In the genomic region with DNA sequence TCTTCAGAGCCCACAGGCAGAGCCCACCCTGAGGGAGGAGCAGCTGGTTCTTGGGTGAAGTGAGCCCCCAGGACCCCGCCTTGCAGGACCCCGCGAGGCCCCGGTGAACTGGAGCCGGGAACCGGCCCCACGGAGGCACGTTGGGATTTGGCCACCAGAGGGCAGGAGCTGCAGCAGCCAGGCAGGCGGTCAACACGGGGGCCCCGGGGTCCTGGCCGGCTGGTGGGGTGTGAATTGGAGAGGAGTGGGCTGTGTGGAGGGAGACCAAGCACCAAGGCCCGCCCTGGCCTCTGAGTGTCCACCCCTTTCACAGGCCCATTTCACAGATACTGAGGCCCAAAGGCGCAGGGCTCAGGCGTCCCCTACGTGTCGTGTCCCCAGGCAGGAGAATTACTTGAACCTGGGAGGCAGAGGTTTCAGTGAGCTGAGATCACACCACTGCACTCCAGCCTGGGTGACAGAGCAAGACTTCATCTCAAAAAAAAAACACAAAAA, we compare ENCODE assay signal across 8 cellular contexts. TPM values are rescaled to one million over a fixed set of nuclear protein-coding genes. Genes with fewer than 3 reads are reported as not detected.
A peak's percentile ranks its signal among the peaks of the same experiment; 100 is the strongest.
DNase-seq lines count a peak whose midpoint lies in the region; TF ChIP-seq lines count a peak whose summit lies in the region.

No MANE protein-coding gene starts in this region.

- H3K9me3 Mint-ChIP-seq in activated naive CD8-positive, alpha-beta T cell treated with anti-CD3 and anti-CD28 coated beads for 36 hours = peaks cover 3% of the 10 kb centered on the region

- DNase-seq in AG09319 (ENCODE audit: extremely low read depth, low read depth) (no peak), GM19238 (ENCODE audit: insufficient read length, low spot score) (peak; percentile 48), left kidney (ENCODE audit: low read depth, low spot score) (peak; percentile 65), MG63 (no peak), NCI-H2081 (lab: John Stamatoyannopoulos, UW) (no peak), GOT3 (lab: John Stamatoyannopoulos, UW) (no peak), HK-2 (ENCODE audit: unreplicated experiment) (no peak)
- DNase-seq in activated naive CD8-positive, alpha-beta T cell treated with anti-CD3 and anti-CD28 coated beads for 36 hours = peak; percentile 34

- H3K27me3 ChIP-seq in MG63 = no peaks in the 10 kb centered on the region

- H3K4me1 Mint-ChIP-seq in activated naive CD8-positive, alpha-beta T cell treated with anti-CD3 and anti-CD28 coated beads for 36 hours = peaks cover 9% of the 10 kb centered on the region

- no peak overlapping the region for H3K4me3 Mint-ChIP-seq in activated naive CD8-positive, alpha-beta T cell treated with anti-CD3 and anti-CD28 coated beads for 36 hours

- no peaks in the 10 kb centered on the region for H3K9me3 ChIP-seq in MG63

- H3K27me3 Mint-ChIP-seq in activated naive CD8-positive, alpha-beta T cell treated with anti-CD3 and anti-CD28 coated beads for 36 hours = peaks cover 4% of the 10 kb centered on the region

- no peaks in the 10 kb centered on the region for H3K36me3 ChIP-seq in MG63

- no peaks in the 10 kb centered on the region for H3K36me3 Mint-ChIP-seq in activated naive CD8-positive, alpha-beta T cell treated with anti-CD3 and anti-CD28 coated beads for 36 hours

- TF ChIP-seq CTCF in AG09319 (IDR thresholded peaks at IDR 0.05; ENCODE audit: low read depth, low read length) = peak; percentile 79

- H3K4me3 ChIP-seq in MG63 = no peak overlapping the region

- no peak overlapping the region for H3K27ac Mint-ChIP-seq in activated naive CD8-positive, alpha-beta T cell treated with anti-CD3 and anti-CD28 coated beads for 36 hours

RNA-seq across cellular contexts. Expression of gene DPEP1, which starts 2.2 kb away (rescaled TPM):
- total RNA-seq in activated naive CD8-positive, alpha-beta T cell treated with anti-CD3 and anti-CD28 coated beads for 36 hours = under 1 TPM in 1 of 2 experiments, not detected in 1; 0.16 TPM
- total RNA-seq in MG63 (2014; rRNA removed; shearing (Covaris generic); ENCODE audit: low replicate concordance) = not detected in 2 replicates

RNA-seq across cellular contexts. Expression of gene CPNE7, which starts 40.1 kb away (rescaled TPM):
- total RNA-seq in activated naive CD8-positive, alpha-beta T cell treated with anti-CD3 and anti-CD28 coated beads for 36 hours = 1 to 10 TPM; 5.7 to 6.0 TPM
- total RNA-seq in MG63 (2014; rRNA removed; shearing (Covaris generic); ENCODE audit: low replicate concordance) = 9.1 and 9.6 TPM in 2 replicates

RNA-seq across cellular contexts. Expression of gene CHMP1A, which starts 41.9 kb away (rescaled TPM):
- total RNA-seq in activated naive CD8-positive, alpha-beta T cell treated with anti-CD3 and anti-CD28 coated beads for 36 hours = 10 to 100 TPM; 70.7 to 73.9 TPM
- 83.9 and 97.0 TPM in 2 replicates for total RNA-seq in MG63 (2014; rRNA removed; shearing (Covaris generic); ENCODE audit: low replicate concordance)

RNA-seq across cellular contexts. Expression of gene SPATA33, which starts 42.0 kb away (rescaled TPM):
- 10 to 100 TPM in 1 of 2 experiments, 1 to 10 TPM in 1; 7.0 to 10.2 TPM for total RNA-seq in activated naive CD8-positive, alpha-beta T cell treated with anti-CD3 and anti-CD28 coated beads for 36 hours
- 6.6 and 13.7 TPM in 2 replicates for total RNA-seq in MG63 (2014; rRNA removed; shearing (Covaris generic); ENCODE audit: low replicate concordance)

RNA-seq across cellular contexts. Expression of gene RPL13, which starts 55.2 kb away (rescaled TPM):
- 1,000 to 10,000 TPM; 2,814 to 2,845 TPM for total RNA-seq in activated naive CD8-positive, alpha-beta T cell treated with anti-CD3 and anti-CD28 coated beads for 36 hours
- 2,413 and 2,555 TPM in 2 replicates for total RNA-seq in MG63 (2014; rRNA removed; shearing (Covaris generic); ENCODE audit: low replicate concordance)

Comparison
In these comparisons a context has a peak if more than half of its experiments do, and no peak if none do; other contexts are left out.
1. DNase-seq: peak in GM19238 (single experiment), activated naive CD8-positive, alpha-beta T cell treated with anti-CD3 and anti-CD28 coated beads for 36 hours (single experiment) and left kidney (single experiment); none in AG09319 (single experiment), MG63 (single experiment), NCI-H2081 (0 of 2), GOT3 (single experiment) and HK-2 (single experiment).